Comparison of ENCODE assay signal across 9 cellular contexts in genomic region chr2:106107509-106108131, GRCh38.
DNase-seq lines count a peak whose midpoint lies in the region; ATAC-seq and TF ChIP-seq lines count a peak whose summit lies in the region.
"Had no signal": no experiment of that assay in that cellular context is flagged by ENCODE, and none has a peak within 500 bp of the region (broad histone marks: within the 10 kb centered on the region; RNA-seq: fewer than 3 reads in every experiment).

No MANE protein-coding gene starts in this region.

- H3K4me1 ChIP-seq in BE2C: no peaks in the 10 kb centered on the region

- H3K27me3 Mint-ChIP-seq in activated naive CD4-positive, alpha-beta T cell treated with anti-CD3 and anti-CD28 coated beads for 36 hours (ENCODE audit: low read depth): no peaks in the 10 kb centered on the region
- H3K27me3 Mint-ChIP-seq in activated T-helper 17 cell treated with anti-CD3 and anti-CD28 coated beads, Interleukin-2, amount 50 U/mL, for 72 hours: no peaks in the 10 kb centered on the region

- DNase-seq in activated naive CD4-positive, alpha-beta T cell treated with anti-CD3 and anti-CD28 coated beads for 36 hours: peak; percentile 75
- DNase-seq in activated naive CD4-positive, alpha-beta T cell (lab: John Stamatoyannopoulos, UW): no peak
- DNase-seq in stimulated activated CD4-positive, alpha-beta T cell treated with anti-CD3 and anti-CD28 coated beads, Interleukin-4, amount 100 ng/mL, for 48 hours (ENCODE audit: low read depth in 2 of 2): peak; percentile 21 to 29
- no peak for DNase-seq in BE2C
- DNase-seq in head of caudate nucleus: no peak
- no peak for DNase-seq in NCI-H82 (lab: John Stamatoyannopoulos, UW)
- DNase-seq: pancreas had no signal

- no peaks in the 10 kb centered on the region for H3K36me3 ChIP-seq in BE2C

- CTCF ChIA-PET in activated naive CD4-positive, alpha-beta T cell treated with anti-CD3 and anti-CD28 coated beads for 36 hours (lab: Charles Lee): interaction anchor here (1.3 to 2.7 kb wide), 3 partner anchors 33 to 475 kb away, joined by 4 to 10 read pairs (median 5); no protein-coding TSS in a partner anchor

- no peaks in the 10 kb centered on the region for H3K27me3 ChIP-seq in BE2C
- H3K27me3 ChIP-seq: pancreas had no signal

- H3K4me3 Mint-ChIP-seq in activated naive CD4-positive, alpha-beta T cell treated with anti-CD3 and anti-CD28 coated beads for 36 hours: no peak overlapping the region
- H3K4me3 Mint-ChIP-seq in activated T-helper 17 cell treated with anti-CD3 and anti-CD28 coated beads, Interleukin-2, amount 50 U/mL, for 72 hours: peak overlapping the region; percentile 42

- H3K4me1 Mint-ChIP-seq in activated naive CD4-positive, alpha-beta T cell treated with anti-CD3 and anti-CD28 coated beads for 36 hours (ENCODE audit: low read depth): peaks cover 18% of the 10 kb centered on the region
- H3K4me1 Mint-ChIP-seq in activated T-helper 17 cell treated with anti-CD3 and anti-CD28 coated beads, Interleukin-2, amount 50 U/mL, for 72 hours: no peaks in the 10 kb centered on the region

- H3K27ac Mint-ChIP-seq in activated naive CD4-positive, alpha-beta T cell treated with anti-CD3 and anti-CD28 coated beads for 36 hours: peak overlapping the region; percentile 67
- H3K27ac Mint-ChIP-seq in activated T-helper 17 cell treated with anti-CD3 and anti-CD28 coated beads, Interleukin-2, amount 50 U/mL, for 72 hours: peak overlapping the region; percentile 73

- intact Hi-C loops in activated naive CD4-positive, alpha-beta T cell treated with anti-CD3 and anti-CD28 coated beads for 36 hours (cut with micrococcal nuclease): loop anchor here (1.0 to 10.0 kb wide), 6 partner anchors 35 to 357 kb away; partner anchors contain the start of genes RGPD3 and UXS1
- intact Hi-C loops in head of caudate nucleus (cut with DNase I): loop anchor here (10.0 kb wide), 1 partner anchor 467 kb away; no protein-coding TSS in a partner anchor

- ATAC-seq in HG03066 (IDR thresholded peaks at IDR 0.05; ENCODE audit: low read depth, unreplicated experiment): peak; percentile 57
- peak; percentile 86 for ATAC-seq in activated T-helper 17 cell treated with anti-CD3 and anti-CD28 coated beads, Interleukin-2, amount 50 U/mL, for 72 hours (replicated peaks)

- H3K36me3 Mint-ChIP-seq in activated naive CD4-positive, alpha-beta T cell treated with anti-CD3 and anti-CD28 coated beads for 36 hours (ENCODE audit: low read depth): peaks cover 7% of the 10 kb centered on the region
- H3K36me3 Mint-ChIP-seq in activated T-helper 17 cell treated with anti-CD3 and anti-CD28 coated beads, Interleukin-2, amount 50 U/mL, for 72 hours (ENCODE audit: low read depth): peaks cover 8% of the 10 kb centered on the region

- TF ChIP-seq CTCF in BE2C (IDR thresholded peaks at IDR 0.05; ENCODE audit: low read depth, low read length): no peak

- no peaks in the 10 kb centered on the region for H3K9me3 ChIP-seq in BE2C
- H3K9me3 ChIP-seq: pancreas had no signal

- no peak overlapping the region for H3K4me3 ChIP-seq in BE2C (ENCODE audit: low read depth, low read length)
- H3K4me3 ChIP-seq: pancreas had no signal

- H3K9me3 Mint-ChIP-seq in activated naive CD4-positive, alpha-beta T cell treated with anti-CD3 and anti-CD28 coated beads for 36 hours: no peaks in the 10 kb centered on the region
- no peaks in the 10 kb centered on the region for H3K9me3 Mint-ChIP-seq in activated T-helper 17 cell treated with anti-CD3 and anti-CD28 coated beads, Interleukin-2, amount 50 U/mL, for 72 hours

Comparison
In these comparisons a context has a peak if more than half of its experiments do, and no peak if none do; other contexts are left out.
1. DNase-seq: peak in activated naive CD4-positive, alpha-beta T cell treated with anti-CD3 and anti-CD28 coated beads for 36 hours (single experiment) and stimulated activated CD4-positive, alpha-beta T cell treated with anti-CD3 and anti-CD28 coated beads, Interleukin-4, amount 100 ng/mL, for 48 hours (2 of 2); none in activated naive CD4-positive, alpha-beta T cell (0 of 4), BE2C (single experiment), head of caudate nucleus (0 of 42) and NCI-H82 (single experiment).